In the genomic region with DNA sequence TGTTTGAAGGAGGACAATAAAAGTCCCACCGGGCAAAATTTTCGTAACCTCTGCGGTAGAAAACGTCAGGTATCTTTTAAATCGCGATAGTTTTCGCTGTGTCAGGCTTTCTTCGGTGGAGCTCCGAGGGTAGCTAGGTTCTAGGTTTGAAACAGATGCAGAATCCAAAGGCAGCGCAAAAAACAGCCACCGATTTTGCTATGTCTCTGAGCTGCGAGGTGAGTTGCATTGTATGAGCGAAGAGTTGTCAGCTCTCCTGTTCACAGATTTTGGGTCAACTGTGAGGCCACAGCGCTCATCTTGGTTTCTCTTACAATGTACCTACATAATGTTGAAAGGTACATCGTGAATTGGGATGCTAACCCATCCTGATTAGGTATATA, we compare ENCODE assay signal across 7 cellular contexts. TPM values are rescaled to one million over a fixed set of nuclear protein-coding genes. Genes with fewer than 3 reads are reported as not detected.
DNase-seq lines count a peak whose midpoint lies in the region; ATAC-seq, FAIRE-seq and TF ChIP-seq lines count a peak whose summit lies in the region.

No MANE protein-coding gene starts in this region.

- DNase-seq in GM18507 (ENCODE audit: extremely low spot score, insufficient read length, low read depth) (no peak), PC-9 (no peak), bronchial epithelial cell (ENCODE audit: low read depth) (no peak), left lung (no peak), testis (peak; percentile 57), GM12891 (ENCODE audit: insufficient read length, low spot score) (no peak), NCI-H774 (lab: John Stamatoyannopoulos, UW) (no peak)

- TF ChIP-seq POLR2A in testis (IDR thresholded peaks at IDR 0.05) (no peak), GM12891 (IDR thresholded peaks at IDR 0.05; ENCODE audit: low read depth, low read length) (no peak)

- no peaks in the 10 kb centered on the region for H3K36me3 ChIP-seq in PC-9 (ENCODE audit: low read depth)
- no peaks in the 10 kb centered on the region for H3K36me3 ChIP-seq in bronchial epithelial cell (ENCODE audit: control insufficient read depth, insufficient read depth, low read length)
- no peaks in the 10 kb centered on the region for H3K36me3 ChIP-seq in left lung
- H3K36me3 ChIP-seq in testis (ENCODE audit: low read depth, missing control alignments) = no peaks in the 10 kb centered on the region

- H4K20me1 ChIP-seq in PC-9 (ENCODE audit: insufficient read depth) = no peaks in the 10 kb centered on the region

- WGBS in testis, 2 donors = 0 to 1% methylated on average over 15 of the region's 15 CpGs

- no peaks in the 10 kb centered on the region for H3K9me2 ChIP-seq in PC-9 (ENCODE audit: insufficient read depth)

- BruUV-seq in PC-9 (replicated peaks; lab: Mats Ljungman, UMichigan) = TSS peak; percentile 89

- H3K27me3 ChIP-seq in PC-9 (ENCODE audit: insufficient read depth, low read depth) (no peaks in the 10 kb centered on the region), bronchial epithelial cell (ENCODE audit: control insufficient read depth, insufficient read depth, low read length) (no peaks in the 10 kb centered on the region), left lung (no peaks in the 10 kb centered on the region), testis (no peaks in the 10 kb centered on the region)

- peak; percentile 71 for FAIRE-seq in GM18507 (lab: Jason Lieb, UNC)
- no peak for FAIRE-seq in bronchial epithelial cell (lab: Jason Lieb, UNC)
- no peak for FAIRE-seq in GM12891 (lab: Jason Lieb, UNC)

- H3K9me3 ChIP-seq in PC-9 (ENCODE audit: insufficient read depth, low read depth) (no peaks in the 10 kb centered on the region), left lung (no peaks in the 10 kb centered on the region), testis (no peaks in the 10 kb centered on the region)

- intact Hi-C loops in PC-9 (cut with micrococcal nuclease; ENCODE audit: unreplicated experiment) (loop anchor here (1.0 kb wide), 1 partner anchor 39 kb away; no protein-coding TSS in a partner anchor), left lung (cut with DNase I) (no loop called here), testis (cut with DNase I; ENCODE audit: low total_unique reads) (no loop called here)

- TF ChIP-seq CTCF in PC-9 (conservative IDR thresholded peaks at IDR 0.05) = no peak
- TF ChIP-seq CTCF in bronchial epithelial cell (IDR thresholded peaks at IDR 0.05; ENCODE audit: insufficient read depth, low read length, severe bottlenecking) = no peak
- TF ChIP-seq CTCF in left lung (IDR thresholded peaks at IDR 0.05) = no peak
- no peak for TF ChIP-seq CTCF in testis (IDR thresholded peaks at IDR 0.05)

- ATAC-seq in left lung = peak; percentile 6

- POLR2A ChIA-PET in PC-9 (lab: Charles Lee; ENCODE audit: unreplicated experiment) = interaction anchor here (0.6 kb wide), 2 partner anchors 16 to 611 kb away, joined by 3 to 6 read pairs; a partner anchor contains a TSS

- peaks cover 5% of the 10 kb centered on the region; the same call in 1 of the 2 replicates for H3F3A ChIP-seq in PC-9 (ENCODE audit: insufficient read depth, low read depth)

- H3K4me1 ChIP-seq in PC-9 (replicated peaks; ENCODE audit: insufficient read depth) (peaks cover 18% of the 10 kb centered on the region), left lung (peaks cover 4 to 28% of the 10 kb centered on the region in 2 donors), testis (peaks cover 4% of the 10 kb centered on the region)

- CTCF ChIA-PET in PC-9 (lab: Charles Lee) = no interaction called here

- H3K79me2 ChIP-seq in PC-9 (ENCODE audit: low read depth) = peaks cover 53% of the 10 kb centered on the region

- H3K4me2 ChIP-seq in PC-9 = peak overlapping the region; percentile 96

- H3K4me3 ChIP-seq in PC-9 (peak overlapping the region; percentile 72), bronchial epithelial cell (ENCODE audit: low read depth, low read length) (peak overlapping the region; percentile 73), left lung (peak overlapping the region; percentile 50 to 74), testis (peak overlapping the region; percentile 74 to 87)

- peak overlapping the region; percentile 88 for H2AFZ ChIP-seq in PC-9

- H3K27ac ChIP-seq in PC-9 (peak overlapping the region; percentile 85), left lung (peak overlapping the region; percentile 93 to 95), testis (peak overlapping the region; percentile 98)

TF ChIP-seq in GM12891, 5 proteins besides CTCF, POLR2A, EP300 and RAD21:
- TF ChIP-seq POLR2AphosphoS5 (IDR thresholded peaks at IDR 0.05; ENCODE audit: low read depth, low read length) = no peak; the same call in 1 of the 2 replicates
- no peak for TF ChIP-seq TAF1 (IDR thresholded peaks at IDR 0.05; ENCODE audit: low read depth, low read length)
- no peak for TF ChIP-seq POU2F2 (IDR thresholded peaks at IDR 0.05; ENCODE audit: low read depth, low read length)
- no peak for TF ChIP-seq PAX5 (IDR thresholded peaks at IDR 0.05; ENCODE audit: insufficient read depth, low read length, severe bottlenecking)
- no peak for TF ChIP-seq SPI1 (IDR thresholded peaks at IDR 0.05; ENCODE audit: low read depth, low read length)

RNA-seq across cellular contexts. Expression of a gene that starts 0.5 kb away (rescaled TPM):
- total RNA-seq in PC-9 (2021) = 38.8 and 51.6 TPM in 2 replicates
- total RNA-seq in bronchial epithelial cell = 45.0 and 96.9 TPM in 2 replicates
- total RNA-seq in left lung = 10 to 100 TPM; 48.1 to 49.4 TPM
- total RNA-seq in testis = 10 to 100 TPM; 89.2 to 97.4 TPM
- 63.0 TPM for polyA plus RNA-seq in testis (ENCODE audit: insufficient read depth, low read depth, low replicate concordance)
- polyA plus RNA-seq in GM12891 (2012; ENCODE audit: low read depth, missing spikeins) = 5.6 TPM

RNA-seq across cellular contexts. Expression of a gene that starts 8.5 kb away (rescaled TPM):
- total RNA-seq in PC-9 (2021) (12.2 and 18.6 TPM in 2 replicates), bronchial epithelial cell (6.1 and 7.3 TPM in 2 replicates), left lung (10 to 100 TPM; 13.2 to 14.1 TPM), testis (10 to 100 TPM; 25.5 to 27.9 TPM)
- polyA plus RNA-seq in testis (ENCODE audit: insufficient read depth, low read depth, low replicate concordance) = 10.3 TPM
- 3.5 TPM for polyA plus RNA-seq in GM12891 (2012; ENCODE audit: low read depth, missing spikeins)
